Comparison of ENCODE assay signal across 1 cellular context in genomic region chr4:88591787-88592599, GRCh38.
TF ChIP-seq lines count a peak whose summit lies in the region.

Gene HERC3, plus strand, starts transcription at chr4:88592480. Its CDS starts 13,344 bp downstream, at chr4:88605824.

TF ChIP-seq in H1, 55 proteins besides CTCF, POLR2A, EP300 and RAD21 (continued from another document):
- TF ChIP-seq ZNF274 (IDR thresholded peaks at IDR 0.05; ENCODE audit: borderline replicate concordance, extremely low read depth, low read length) (no peak), SIN3A (conservative IDR thresholded peaks at IDR 0.05 in 1 of 2, IDR thresholded peaks at IDR 0.05 in 1 of 2; ENCODE audit: low read depth in 1 of 2, low read length in 2 of 2) (0 out of 4 replicates have a peak, but pooled peaks of 1 of the 2 experiments have one; percentile 32), CHD2 (IDR thresholded peaks at IDR 0.05; ENCODE audit: low read length) (peak; percentile 84), SRF (IDR thresholded peaks at IDR 0.05; ENCODE audit: low read depth, low read length) (no peak), YY1 (IDR thresholded peaks at IDR 0.05; ENCODE audit: low read depth, low read length) (no peak), SP4 (IDR thresholded peaks at IDR 0.05; ENCODE audit: low read length) (no peak), E2F6 (IDR thresholded peaks at IDR 0.05) (peak; percentile 47), SP2 (IDR thresholded peaks at IDR 0.05; ENCODE audit: low read length) (peak; percentile 75), RNF2 (IDR thresholded peaks at IDR 0.05; ENCODE audit: borderline replicate concordance, low read depth, low read length, missing control alignments, poor library complexity, severe bottlenecking) (no peak), TAF1 (IDR thresholded peaks at IDR 0.05; ENCODE audit: low read depth, low read length) (no peak), TBP (IDR thresholded peaks at IDR 0.05; ENCODE audit: low read depth, low read length) (no peak)
TF ChIP-seq in H1: peak in this region for 11.
